Comparison of ENCODE assay signal across 8 cellular contexts in genomic region chr7:17300012-17300411, GRCh38. TPM values are rescaled to one million over a fixed set of nuclear protein-coding genes. Genes with fewer than 3 reads are reported as not detected.
DNase-seq lines count a peak whose midpoint lies in the region; ATAC-seq, FAIRE-seq and TF ChIP-seq lines count a peak whose summit lies in the region.

No MANE protein-coding gene starts in this region.

- ATAC-seq in activated B cell treated with CpG ODN at 0.5 μM for 24 hours (ENCODE audit: low read depth) (no peak), gastrocnemius medialis (no peak)

- no peak for TF ChIP-seq POLR2A in gastrocnemius medialis (IDR thresholded peaks at IDR 0.05)

- H4K91ac ChIP-seq in H9 (ENCODE audit: insufficient read length, low read depth, low read length) = no peak overlapping the region

- no peak overlapping the region for H3K27ac Mint-ChIP-seq in H9
- peak overlapping the region; percentile 83 for H3K27ac Mint-ChIP-seq in activated B cell treated with CpG ODN at 0.5 μM for 24 hours

- FAIRE-seq in RCC 7860 (lab: Jason Lieb, UNC) = no peak

- H3K4me1 Mint-ChIP-seq in H9 (peaks cover 21 to 22% of the 10 kb centered on the region in 2 experiments), activated B cell treated with CpG ODN at 0.5 μM for 24 hours (peaks cover 49% of the 10 kb centered on the region)

- peaks cover 0 to 8% of the 10 kb centered on the region in 2 experiments; a peak in 1 of 5 replicates for H3K9me3 Mint-ChIP-seq in H9
- H3K9me3 Mint-ChIP-seq in activated B cell treated with CpG ODN at 0.5 μM for 24 hours = peaks cover 6% of the 10 kb centered on the region

- in situ Hi-C loops in gastrocnemius medialis (cut with MboI; ENCODE audit: low sequenced_read_pairs in 4 of 4) = loop anchor here in 2 of 4 donors (5.0 to 25.0 kb wide), 2 partner anchors 313 to 637 kb away; partner anchors contain the start of gene SNX13 (in 1 of the 2)

- DNase-seq in H9 = no peak
- DNase-seq in activated B cell treated with CpG ODN at 0.5 μM for 24 hours = no peak
- DNase-seq in globus pallidus (ENCODE audit: low spot score) = peak; percentile 38
- no peak for DNase-seq in gastrocnemius medialis
- DNase-seq in SKM-1 (lab: John Stamatoyannopoulos, UW; ENCODE audit: unreplicated experiment) = no peak
- no peak for DNase-seq in NCI-H1417 treated with DMSO at 0.1 percent for 48 hours (lab: John Stamatoyannopoulos, UW)
- no peak for DNase-seq in RCC 7860 (ENCODE audit: low spot score)
- DNase-seq in stimulated activated naive CD4-positive, alpha-beta T cell treated with Interleukin-2 at 50 U/mL for 16 hours (lab: John Stamatoyannopoulos, UW) = no peak

- H2AK5ac ChIP-seq in H9 (ENCODE audit: insufficient read length, low read length) = no peak overlapping the region

- H3K23ac ChIP-seq in H9 (ENCODE audit: insufficient read length, low read depth, low read length) = no peak overlapping the region

- no peak overlapping the region for H3K56ac ChIP-seq in H9 (ENCODE audit: insufficient read length, low read depth, low read length)

- peak overlapping the region; percentile 78 for H3K9ac ChIP-seq in H9 (ENCODE audit: extremely low read depth, insufficient read length, low read length)

- H3K27me3 ChIP-seq in H9 (ENCODE audit: insufficient read depth, low read length) (no peaks in the 10 kb centered on the region; the same call in 1 of the 2 replicates), gastrocnemius medialis (peaks cover 0 to 16% (median 13%) of the 10 kb centered on the region in 3 donors)

- no peak overlapping the region for H3T11ph ChIP-seq in H9 (ENCODE audit: low read length)

- no peak overlapping the region for H2AFZ ChIP-seq in H9 (ENCODE audit: low read length)

- H3K4ac ChIP-seq in H9 (ENCODE audit: low read depth, low read length) = no peak overlapping the region

- H3K79me1 ChIP-seq in H9 (ENCODE audit: insufficient read depth, low read depth, low read length, poor library complexity, severe bottlenecking) = no peaks in the 10 kb centered on the region

- H3K14ac ChIP-seq in H9 (ENCODE audit: insufficient read depth, low read length) = no peak overlapping the region

- no peak overlapping the region for H2BK5ac ChIP-seq in H9 (ENCODE audit: insufficient read length, low read length)

- no peaks in the 10 kb centered on the region for H4K20me1 ChIP-seq in H9 (ENCODE audit: control insufficient read depth, insufficient read depth, insufficient read length)

- H3K4me3 ChIP-seq in gastrocnemius medialis = peak overlapping the region; percentile 63 to 76 (median 72)

- H3K4me3 Mint-ChIP-seq in H9 = peak overlapping the region; percentile 74 to 91
- H3K4me3 Mint-ChIP-seq in activated B cell treated with CpG ODN at 0.5 μM for 24 hours = peak overlapping the region; percentile 86

- H3K23me2 ChIP-seq in H9 (ENCODE audit: insufficient read length, low read depth, low read length, poor library complexity, severe bottlenecking) = peaks cover 7% of the 10 kb centered on the region

- no peak overlapping the region for H2BK120ac ChIP-seq in H9 (ENCODE audit: low read depth, low read length, poor library complexity, severe bottlenecking)

- H3K27me3 Mint-ChIP-seq in H9 (ENCODE audit: low read depth) (peaks cover 34% of the 10 kb centered on the region), activated B cell treated with CpG ODN at 0.5 μM for 24 hours (no peaks in the 10 kb centered on the region)

- no peak overlapping the region for H3K27ac ChIP-seq in H9 (ENCODE audit: insufficient read length, low read depth, low read length)
- peak overlapping the region; percentile 67 to 83 (median 78) for H3K27ac ChIP-seq in gastrocnemius medialis

- intact Hi-C loops in activated B cell treated with CpG ODN at 0.5 μM for 24 hours (cut with micrococcal nuclease) = loop anchor here (5.0 to 10.0 kb wide), 4 partner anchors 342 to 1205 kb away; no protein-coding TSS in a partner anchor
- intact Hi-C loops in gastrocnemius medialis (cut with DNase I; ENCODE audit: low total_unique reads) = loop anchor here (10.0 kb wide), 2 partner anchors 225 to 315 kb away; no protein-coding TSS in a partner anchor

- no peaks in the 10 kb centered on the region; the same call in 1 of the 2 replicates for H3K79me2 ChIP-seq in H9 (ENCODE audit: insufficient read depth, low read length)

- H3K18ac ChIP-seq in H9 (ENCODE audit: insufficient read length, low read depth, low read length) = no peak overlapping the region

- H3K9me3 ChIP-seq in H9 (ENCODE audit: control insufficient read depth, low read depth, low read length) (no peaks in the 10 kb centered on the region), gastrocnemius medialis (no peaks in the 10 kb centered on the region)

- CTCF ChIA-PET in activated B cell treated with CpG ODN at 0.5 μM for 24 hours (lab: Charles Lee) = interaction anchor here (1.1 to 1.4 kb wide), 2 partner anchors 238 to 317 kb away, joined by 3 to 5 read pairs; no protein-coding TSS in a partner anchor

- no peak overlapping the region for H2BK12ac ChIP-seq in H9 (ENCODE audit: insufficient read length, low read depth, low read length)

- WGBS in H9 (ENCODE audit: extremely low coverage, insufficient read length, low lambda C conversion rate) = no CpG with 5 or more reads among the region's 5 CpGs

- no peak overlapping the region for H2BK15ac ChIP-seq in H9 (ENCODE audit: low read depth, low read length)

- no peak overlapping the region for H4K8ac ChIP-seq in H9 (replicated peaks; ENCODE audit: insufficient read length, low read depth, low read length)

- TF ChIP-seq CTCF in H9 (conservative IDR thresholded peaks at IDR 0.05) (no peak), activated B cell treated with CpG ODN at 0.5 μM for 24 hours (IDR thresholded peaks at IDR 0.05) (no peak), gastrocnemius medialis (IDR thresholded peaks at IDR 0.05 in 4 of 5, conservative IDR thresholded peaks at IDR 0.05 in 1 of 5) (no peak)

- H3K36me3 ChIP-seq in gastrocnemius medialis = no peaks in the 10 kb centered on the region

- no peak overlapping the region for H4K5ac ChIP-seq in H9 (ENCODE audit: insufficient read length, low read depth, low read length)

- H3K4me1 ChIP-seq in H9 (ENCODE audit: insufficient read depth, low read length) (no peaks in the 10 kb centered on the region; the same call in 1 of the 2 replicates), gastrocnemius medialis (peaks cover 0 to 7% of the 10 kb centered on the region in 2 donors)

- H3K36me3 Mint-ChIP-seq in H9 (ENCODE audit: insufficient read depth in 1 of 3, low read depth in 3 of 3) = peaks cover 0 to 7% (median 3%) of the 10 kb centered on the region in 3 experiments; a peak in 4 of 7 replicates
- peaks cover 5% of the 10 kb centered on the region for H3K36me3 Mint-ChIP-seq in activated B cell treated with CpG ODN at 0.5 μM for 24 hours (ENCODE audit: low read depth)

- no peak overlapping the region for H2BK20ac ChIP-seq in H9 (ENCODE audit: low read depth, low read length, poor library complexity, severe bottlenecking)

- peak overlapping the region; percentile 100 for H3K4me2 ChIP-seq in H9 (ENCODE audit: insufficient read depth, insufficient read length, low read length)

- POLR2A ChIA-PET in activated B cell treated with CpG ODN at 0.5 μM for 24 hours (lab: Charles Lee) = interaction anchor here (1.1 to 2.4 kb wide), 4 partner anchors 66 to 654 kb away, joined by 3 to 10 read pairs (median 4); partner anchors contain the start of genes ANKMY2 and BZW2

RNA-seq across cellular contexts. Expression of gene AHR, which starts 1.6 kb away (rescaled TPM):
- total RNA-seq in H9 (2021) (5.2 and 6.1 TPM in 2 replicates), activated B cell treated with CpG ODN at 0.5 μM for 24 hours (21.4 and 24.4 TPM in 2 replicates), gastrocnemius medialis (10 to 100 TPM; 12.0 to 13.6 (median 13.1) TPM)
